35 cellular contexts compared by ENCODE assay signal in the genomic region with DNA sequence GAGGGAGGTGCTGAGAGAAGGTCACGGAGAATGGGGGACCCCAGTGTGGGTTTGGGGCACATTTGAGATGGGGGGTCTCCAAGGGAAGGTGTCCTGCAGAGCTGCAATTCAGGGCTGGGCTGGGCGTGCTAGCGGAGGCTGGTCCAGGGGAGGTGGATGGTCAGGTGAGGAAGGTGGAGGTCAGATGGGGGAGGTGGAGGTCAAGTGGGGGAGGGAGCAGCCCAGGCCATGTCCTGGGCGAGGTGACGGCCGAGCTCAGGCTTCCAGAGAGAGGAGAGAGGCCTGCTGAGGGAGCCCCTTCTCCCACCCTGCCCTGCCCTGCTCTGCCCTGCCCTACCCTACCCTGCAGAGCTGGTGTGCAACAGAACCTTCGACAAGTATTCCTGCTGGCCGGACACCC. TPM values are rescaled to one million over a fixed set of nuclear protein-coding genes. Genes with fewer than 3 reads are reported as not detected.
"Had no signal": no experiment of that assay in that cellular context is flagged by ENCODE, and none has a peak within 500 bp of the region (broad histone marks: within the 10 kb centered on the region; RNA-seq: fewer than 3 reads in every experiment).

No MANE protein-coding gene starts in this region.

- H3K4me1 ChIP-seq: ascending aorta, breast epithelium, gastroesophageal sphincter had no signal

- H3K9me3 ChIP-seq: ascending aorta, breast epithelium, colonic mucosa, esophagus squamous epithelium, gastroesophageal sphincter had no signal

- H3K4me3 ChIP-seq: ascending aorta, breast epithelium, cardiac muscle cell, colonic mucosa, esophagus squamous epithelium, gastroesophageal sphincter had no signal

- H3K27ac ChIP-seq: ascending aorta, breast epithelium, cardiac muscle cell, colonic mucosa, epithelial cell of prostate, esophagus squamous epithelium, gastroesophageal sphincter, VCaP had no signal

- FAIRE-seq: endometrium, endothelial cell of umbilical vein had no signal

- DNase-seq: activated CD4-positive, alpha-beta memory T cell treated with anti-CD3 and anti-CD28 coated beads, Interleukin-2, amount 10 ng/mL, durations not matched to agents 7 days and 5 days; activated CD4-positive, alpha-beta T cell treated with anti-CD3 and anti-CD28 coated beads for 1 hour; activated CD4-positive, alpha-beta T cell treated with anti-CD3 and anti-CD28 coated beads for 4 hours; activated CD4-positive, alpha-beta T cell treated with anti-CD3 and anti-CD28 coated beads, Interleukin-2, amount 10 ng/mL, durations not matched to agents 7 days and 5 days; activated CD4-positive, alpha-beta T cell treated with anti-CD3 and anti-CD28 coated beads, Interleukin-2, amount 50 U/mL, for 4 hours; activated CD8-positive, alpha-beta memory T cell treated with anti-CD3 and anti-CD28 coated beads, Interleukin-2, amount 50 U/mL, for 48 hours; activated gamma-delta T cell; activated naive CD4-positive, alpha-beta T cell; activated naive CD4-positive, alpha-beta T cell treated with anti-CD3 and anti-CD28 coated beads, Interleukin-2, amount 10 ng/mL, durations not matched to agents 7 days and 5 days; activated naive CD8-positive, alpha-beta T cell treated with anti-CD3 and anti-CD28 coated beads, Interleukin-2, amount 10 ng/mL, durations not matched to agents 7 days and 5 days; activated T-cell treated with anti-CD3 and anti-CD28 coated beads for 4 hours; activated T-cell treated with anti-CD3 and anti-CD28 coated beads, Interleukin-2, amount 50 U/mL, for 24 hours; activated T-cell treated with anti-CD3 and anti-CD28 coated beads, Interleukin-2, amount 50 U/mL, for 72 hours; central memory CD4-positive, alpha-beta T cell; cerebellar nuclear complex; colonic mucosa; effector CD8-positive, alpha-beta T cell; esophagus squamous epithelium; foreskin melanocyte; T-helper 2 cell had no signal

- H3K36me3 ChIP-seq: ascending aorta, breast epithelium, cardiac muscle cell, colonic mucosa, esophagus squamous epithelium, gastroesophageal sphincter had no signal

RNA-seq across cellular contexts. Expression of gene GCGR, which starts 6.5 kb away (rescaled TPM):
- total RNA-seq: activated CD4-positive, alpha-beta memory T cell treated with anti-CD3 and anti-CD28 coated beads, Interleukin-2, amount 10 ng/mL, durations not matched to agents 7 days and 5 days; activated CD4-positive, alpha-beta T cell treated with anti-CD3 and anti-CD28 coated beads, Interleukin-2, amount 10 ng/mL, durations not matched to agents 7 days and 5 days; activated naive CD4-positive, alpha-beta T cell treated with anti-CD3 and anti-CD28 coated beads, Interleukin-2, amount 50 U/mL, for 72 hours; activated naive CD8-positive, alpha-beta T cell treated with anti-CD3 and anti-CD28 coated beads, Interleukin-2, amount 10 ng/mL, durations not matched to agents 7 days and 5 days; ascending aorta; breast epithelium; colonic mucosa; dermis microvascular lymphatic vessel endothelial cell; endothelial cell of umbilical vein; esophagus squamous epithelium; fibroblast of lung; fibroblast of villous mesenchyme; glomerular endothelial cell; T-helper 1 cell treated with Interleukin-12 subunit alpha and Interleukin-12 subunit beta and Interleukin-4 antibody, amounts not matched to agents 30 ng/mL and 1 ng/mL, for 36 hours had no signal
- polyA plus RNA-seq: endothelial cell of umbilical vein, fibroblast of lung had no signal

RNA-seq across cellular contexts. Expression of gene PPP1R27, which starts 24.4 kb away (rescaled TPM):
- total RNA-seq: activated CD4-positive, alpha-beta memory T cell treated with anti-CD3 and anti-CD28 coated beads, Interleukin-2, amount 10 ng/mL, durations not matched to agents 7 days and 5 days; activated CD4-positive, alpha-beta T cell treated with anti-CD3 and anti-CD28 coated beads, Interleukin-2, amount 10 ng/mL, durations not matched to agents 7 days and 5 days; activated naive CD4-positive, alpha-beta T cell treated with anti-CD3 and anti-CD28 coated beads, Interleukin-2, amount 50 U/mL, for 72 hours; activated naive CD8-positive, alpha-beta T cell treated with anti-CD3 and anti-CD28 coated beads, Interleukin-2, amount 10 ng/mL, durations not matched to agents 7 days and 5 days; activated T-cell treated with anti-CD3 and anti-CD28 coated beads, Interleukin-2, amount 50 U/mL, for 72 hours; ascending aorta; breast epithelium; cardiac muscle cell; colonic mucosa; dermis microvascular lymphatic vessel endothelial cell; endothelial cell of umbilical vein; esophagus squamous epithelium; fibroblast of lung; fibroblast of villous mesenchyme; gastroesophageal sphincter; glomerular endothelial cell; T-helper 1 cell treated with Interleukin-12 subunit alpha and Interleukin-12 subunit beta and Interleukin-4 antibody, amounts not matched to agents 30 ng/mL and 1 ng/mL, for 36 hours; WTC11 had no signal
- polyA plus RNA-seq: cardiac muscle cell, endothelial cell of umbilical vein, fibroblast of lung had no signal
